Comparison of ENCODE assay signal across 7 cellular contexts in genomic region chr3:177538064-177538742, GRCh38.
A peak's percentile ranks its signal among the peaks of the same experiment; 100 is the strongest.
DNase-seq lines count a peak whose midpoint lies in the region; ATAC-seq, FAIRE-seq and TF ChIP-seq lines count a peak whose summit lies in the region.

No MANE protein-coding gene starts in this region.

- H3K4me1 ChIP-seq in left ventricle myocardium inferior, result peaks cover 26% of the 10 kb centered on the region
- H3K4me1 ChIP-seq in small intestine (ENCODE audit: control insufficient read depth in 2 of 2, insufficient read depth in 1 of 2, low read depth in 1 of 2, low read length in 1 of 2), result no peaks in the 10 kb centered on the region

- H3K27ac Mint-ChIP-seq in activated CD8-positive, alpha-beta T cell treated with anti-CD3 and anti-CD28 coated beads for 36 hours, result peak overlapping the region; percentile 85

- no peaks in the 10 kb centered on the region for H3K9me3 Mint-ChIP-seq in activated CD8-positive, alpha-beta T cell treated with anti-CD3 and anti-CD28 coated beads for 36 hours

- in situ Hi-C loops in GM13976 (cut with MboI; ENCODE audit: low sequenced_read_pairs, unreplicated experiment), result no loop called here

- no peaks in the 10 kb centered on the region for H3K27me3 Mint-ChIP-seq in activated CD8-positive, alpha-beta T cell treated with anti-CD3 and anti-CD28 coated beads for 36 hours

- DNase-seq in activated CD8-positive, alpha-beta T cell treated with anti-CD3 and anti-CD28 coated beads for 36 hours, result no peak
- DNase-seq in left ventricle myocardium inferior, result peak; percentile 49
- no peak for DNase-seq in small intestine
- DNase-seq in COR-L47 (lab: John Stamatoyannopoulos, UW), result no peak
- DNase-seq in GM19240 (ENCODE audit: insufficient read length, low spot score), result no peak
- no peak for DNase-seq in GM13976 (ENCODE audit: low spot score)

- POLR2A ChIA-PET in activated CD8-positive, alpha-beta T cell treated with anti-CD3 and anti-CD28 coated beads for 36 hours (lab: Charles Lee), result no interaction called here

- H3K36me3 ChIP-seq in left ventricle myocardium inferior (no peaks in the 10 kb centered on the region), small intestine (ENCODE audit: control insufficient read depth in 2 of 2, insufficient read depth in 2 of 2, low read length in 2 of 2) (no peaks in the 10 kb centered on the region)

- H3K4me1 Mint-ChIP-seq in activated CD8-positive, alpha-beta T cell treated with anti-CD3 and anti-CD28 coated beads for 36 hours (ENCODE audit: low read depth), result peaks cover 34% of the 10 kb centered on the region

- no peak for FAIRE-seq in small intestine (lab: Jason Lieb, UNC)

- no peak for TF ChIP-seq CTCF in activated CD8-positive, alpha-beta T cell treated with anti-CD3 and anti-CD28 coated beads for 36 hours (IDR thresholded peaks at IDR 0.05)
- TF ChIP-seq CTCF in left ventricle myocardium inferior (IDR thresholded peaks at IDR 0.05; ENCODE audit: borderline replicate concordance) (peak; percentile 22), GM13976 (IDR thresholded peaks at IDR 0.05; ENCODE audit: borderline replicate concordance, control extremely low read depth, extremely low read depth, insufficient read depth, missing control alignments) (no peak)

- H3K27me3 ChIP-seq in left ventricle myocardium inferior (ENCODE audit: low read depth), result no peaks in the 10 kb centered on the region
- H3K27me3 ChIP-seq in small intestine (ENCODE audit: control insufficient read depth in 2 of 2, insufficient read depth in 2 of 2, low read length in 2 of 2), result no peaks in the 10 kb centered on the region

- H3K9me3 ChIP-seq in left ventricle myocardium inferior (replicated peaks) (no peaks in the 10 kb centered on the region), small intestine (ENCODE audit: control insufficient read depth, low read depth) (no peaks in the 10 kb centered on the region)

- intact Hi-C loops in activated CD8-positive, alpha-beta T cell treated with anti-CD3 and anti-CD28 coated beads for 36 hours (cut with micrococcal nuclease), result no loop called here
- intact Hi-C loops in left ventricle myocardium inferior (cut with micrococcal nuclease), result no loop called here

- no peaks in the 10 kb centered on the region for H3K36me3 Mint-ChIP-seq in activated CD8-positive, alpha-beta T cell treated with anti-CD3 and anti-CD28 coated beads for 36 hours (ENCODE audit: low read depth)

- H3K4me3 Mint-ChIP-seq in activated CD8-positive, alpha-beta T cell treated with anti-CD3 and anti-CD28 coated beads for 36 hours, result no peak overlapping the region

- CTCF ChIA-PET in activated CD8-positive, alpha-beta T cell treated with anti-CD3 and anti-CD28 coated beads for 36 hours (lab: Charles Lee), result interaction anchor here (1.6 to 1.8 kb wide), 2 partner anchors 8 to 18 kb away, joined by 4 to 12 read pairs; no protein-coding TSS in a partner anchor

- 63 to 74% (median 69%) methylated on average over 4 of the region's 4 CpGs for WGBS in small intestine, 3 donors

- H3K4me3 ChIP-seq in left ventricle myocardium inferior (no peak overlapping the region), small intestine (ENCODE audit: low read depth in 1 of 2, low read length in 2 of 2) (no peak overlapping the region)

- ATAC-seq in HG02885 (IDR thresholded peaks at IDR 0.05; ENCODE audit: poor library complexity, unreplicated experiment), result peak; percentile 1
- no peak for ATAC-seq in activated CD8-positive, alpha-beta T cell treated with anti-CD3 and anti-CD28 coated beads for 36 hours

- H3K27ac ChIP-seq in left ventricle myocardium inferior (replicated peaks) (peak overlapping the region; percentile 22), small intestine (ENCODE audit: low read depth in 1 of 2, low read length in 1 of 2) (peak overlapping the region; percentile 4 to 60)
